Comparison of ENCODE assay signal across 16 cellular contexts in genomic region chr10:48430402-48430993, GRCh38.
A peak's percentile ranks its signal among the peaks of the same experiment; 100 is the strongest.
DNase-seq lines count a peak whose midpoint lies in the region; FAIRE-seq lines count a peak whose summit lies in the region.
"Had no signal": no experiment of that assay in that cellular context is flagged by ENCODE, and none has a peak within 500 bp of the region (broad histone marks: within the 10 kb centered on the region; RNA-seq: fewer than 3 reads in every experiment).

No MANE protein-coding gene starts in this region.

- DNase-seq in NCI-H82 (lab: John Stamatoyannopoulos, UW), result peak; percentile 6
- DNase-seq in NCI-H82 treated with DMSO at 0.1 percent for 48 hours (lab: John Stamatoyannopoulos, UW; ENCODE audit: unreplicated experiment), result no peak
- DNase-seq in dermis blood vessel endothelial cell, result peak; percentile 46
- DNase-seq in urothelium cell line (ENCODE audit: low spot score), result no peak
- DNase-seq in COR-L47 (lab: John Stamatoyannopoulos, UW), result no peak
- DNase-seq in activated T-cell treated with anti-CD3 and anti-CD28 coated beads, Interleukin-2, amount 50 U/mL, for 48 hours, result no peak
- DNase-seq: CD4-positive, CD25-positive, alpha-beta regulatory T cell; CD8-positive, alpha-beta T cell; DMS53; DMS79 treated with DMSO at 0.1 percent for 48 hours; H7; HCEC 1CT had no signal

- FAIRE-seq in urothelium cell line (lab: Jason Lieb, UNC), result peak; percentile 56
- FAIRE-seq: A204.1, G401.6, GM12892, H1 had no signal

Comparison
In these comparisons a context has a peak if more than half of its experiments do, and no peak if none do; other contexts are left out.
1. DNase-seq: peak in NCI-H82 (single experiment) and dermis blood vessel endothelial cell (single experiment); none in NCI-H82 treated with DMSO at 0.1 percent for 48 hours (single experiment), urothelium cell line (single experiment), COR-L47 (single experiment) and activated T-cell treated with anti-CD3 and anti-CD28 coated beads, Interleukin-2, amount 50 U/mL, for 48 hours (0 of 2).